Comparison of ENCODE assay signal across 8 cellular contexts in the genomic region with DNA sequence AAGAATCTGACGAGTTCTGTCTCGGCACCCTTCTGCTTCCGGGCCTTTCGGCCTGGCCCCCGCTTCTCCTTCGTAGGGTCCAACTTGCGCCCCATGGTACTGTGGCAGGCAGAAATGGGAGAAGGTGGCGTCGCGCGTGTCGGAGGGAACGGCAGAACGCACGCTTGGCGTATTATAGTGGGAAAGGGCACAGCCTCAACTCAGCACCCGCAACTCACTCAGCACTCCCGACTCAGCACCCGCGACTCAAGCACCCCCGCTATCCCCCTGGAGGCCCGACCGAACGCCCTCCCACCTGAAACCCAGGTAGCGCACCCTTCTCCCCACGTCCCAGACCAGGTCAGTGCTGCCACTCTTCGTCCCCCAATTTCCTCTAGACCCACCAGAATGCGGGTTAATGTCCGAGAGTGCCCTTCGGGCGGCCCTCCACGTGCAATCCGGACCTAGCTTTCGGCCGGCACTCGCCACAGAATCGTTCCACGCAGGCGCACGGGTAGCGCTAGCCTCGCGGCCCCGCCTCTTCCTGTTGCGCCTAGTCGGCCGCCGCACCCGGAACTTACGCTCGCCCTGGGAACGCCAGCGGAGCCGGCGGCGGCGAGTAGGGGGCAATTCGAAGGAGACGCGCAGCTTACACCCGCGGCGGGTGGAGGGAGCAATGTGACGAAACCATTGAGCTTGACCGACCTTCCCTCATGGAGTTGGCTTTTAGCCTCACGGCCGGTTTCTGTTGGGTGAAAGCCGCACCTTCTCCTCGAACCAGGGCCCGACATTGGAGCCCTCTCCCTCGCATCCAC. TPM values are rescaled to one million over a fixed set of nuclear protein-coding genes. Genes with fewer than 3 reads are reported as not detected.
DNase-seq lines count a peak whose midpoint lies in the region; ATAC-seq, FAIRE-seq and TF ChIP-seq lines count a peak whose summit lies in the region.

A gene (minus strand): TSS at position 468 of the 794 bp plus-strand sequence. CDS start 373 bp downstream, at position 95.

- H3K79me2 ChIP-seq in H1 (ENCODE audit: control insufficient read depth in 1 of 2, insufficient read depth in 2 of 2, low read length in 2 of 2) (peaks cover 0 to 24% of the 10 kb centered on the region in 2 experiments; a peak in 2 of 4 replicates), mesendoderm (ENCODE audit: control insufficient read depth, insufficient read depth, low read length) (peaks cover 18% of the 10 kb centered on the region)

- peaks cover 3 to 7% of the 10 kb centered on the region in 2 experiments for H4K20me1 ChIP-seq in H1 (replicated peaks in 1 of 2; ENCODE audit: control insufficient read depth in 1 of 2, insufficient read depth in 2 of 2, low read length in 2 of 2)

- peak; percentile 69 to 79 for TF ChIP-seq POLR2A in H1 (IDR thresholded peaks at IDR 0.05; ENCODE audit: control extremely low read depth in 1 of 2, low read depth in 2 of 2, low read length in 2 of 2)

- DNase-seq in CD8-positive, alpha-beta T cell = peak; percentile 67 to 89 (median 84)
- DNase-seq in HUDEP-2 (lab: John Stamatoyannopoulos, UW; ENCODE audit: unreplicated experiment in 76 of 76) = peak in 73 of 76 experiments; percentile 18 to 90 (median 75)
- peak; percentile 98 for DNase-seq in NT2/D1 (ENCODE audit: low read depth, low spot score)
- peak; percentile 71 to 83 for DNase-seq in activated CD8-positive, alpha-beta memory T cell treated with anti-CD3 and anti-CD28 coated beads for 4 hours (ENCODE audit: low read depth in 2 of 2)
- peak; percentile 58 to 91 for DNase-seq in H1 (ENCODE audit: low read depth in 1 of 2, low spot score in 2 of 2)
- peak; percentile 95 for DNase-seq in mesendoderm
- DNase-seq in stimulated activated CD8-positive, alpha-beta memory T cell treated with anti-CD3 and anti-CD28 coated beads, Interleukin-12 subunit alpha, Interleukin-12 subunit beta, amount 100 ng/mL, for 4 hours (ENCODE audit: low read depth) = peak; percentile 81

- H2BK120ac ChIP-seq in H1 (replicated peaks; ENCODE audit: low read depth, low read length) (no peak within 1 kb of the TSS), mesendoderm (ENCODE audit: low read depth, low read length) (no peak within 1 kb of the TSS)

- H2BK12ac ChIP-seq in H1 (ENCODE audit: low read depth, low read length) = no peak within 1 kb of the TSS

- H3K9ac ChIP-seq in NT2/D1 (ENCODE audit: insufficient read length, low read depth) (peak within 1 kb of the TSS; percentile 98), H1 (replicated peaks in 1 of 4; ENCODE audit: extremely low read depth in 1 of 4, low read depth in 3 of 4, low read length in 3 of 4) (peak within 1 kb of the TSS; percentile 78 to 90 (median 84)), mesendoderm (ENCODE audit: low read length) (peak within 1 kb of the TSS; percentile 100)

- H4K8ac ChIP-seq in H1 (ENCODE audit: extremely low read depth, insufficient read depth, low read length) = peak within 1 kb of the TSS; percentile 94
- H4K8ac ChIP-seq in mesendoderm (ENCODE audit: low read depth, low read length) = no peak within 1 kb of the TSS

- peaks cover 66% of the 10 kb centered on the region for H3K36me3 Mint-ChIP-seq in CD8-positive, alpha-beta T cell

- H3K23me2 ChIP-seq in H1 (ENCODE audit: low read depth, low read length) = peaks cover 4% of the 10 kb centered on the region

- H2BK5ac ChIP-seq in H1 (ENCODE audit: low read depth, low read length) (peak within 1 kb of the TSS; percentile 79), mesendoderm (ENCODE audit: low read length) (peak within 1 kb of the TSS; percentile 76)

- no peak within 1 kb of the TSS for H3K14ac ChIP-seq in H1 (ENCODE audit: insufficient read length)

- 3% methylated on average over 69 of the region's 71 CpGs; no CpG with 5 or more reads in 1 of the 2 experiments for WGBS in H1 (ENCODE audit: extremely low coverage in 1 of 2, insufficient coverage in 1 of 2, insufficient read length in 1 of 2, insufficient replicate concordance in 2 of 2, low coverage in 1 of 2, low lambda C conversion rate in 2 of 2, missing lambda C conversion rate in 1 of 2), 2 experiments
- no CpG with 5 or more reads among the region's 71 CpGs for WGBS in mesendoderm (ENCODE audit: extremely low coverage, insufficient coverage, low lambda C conversion rate)

- peak within 1 kb of the TSS; percentile 84 for H3K4me3 ChIP-seq in CD8-positive, alpha-beta T cell (ENCODE audit: low read depth, low read length)
- H3K4me3 ChIP-seq in NT2/D1 (ENCODE audit: insufficient read length, low read depth) = peak within 1 kb of the TSS; percentile 95
- peak within 1 kb of the TSS; percentile 62 to 93 (median 92) for H3K4me3 ChIP-seq in H1 (ENCODE audit: extremely low read depth in 1 of 4, insufficient read depth in 2 of 4, low read depth in 3 of 4, low read length in 4 of 4)
- H3K4me3 ChIP-seq in mesendoderm (ENCODE audit: low read length) = peak within 1 kb of the TSS; percentile 100

- H3K79me1 ChIP-seq in H1 (ENCODE audit: low read depth, low read length) (no peaks in the 10 kb centered on the region; the same call in 1 of the 2 replicates), mesendoderm (ENCODE audit: low read length) (peaks cover 14% of the 10 kb centered on the region)

- ATAC-seq in CD8-positive, alpha-beta T cell = peak; percentile 91
- ATAC-seq in GM19468 (IDR thresholded peaks at IDR 0.05; ENCODE audit: extremely low read depth, unreplicated experiment) = peak; percentile 44

- no peak within 1 kb of the TSS for H3K4ac ChIP-seq in H1 (replicated peaks; ENCODE audit: insufficient read length, low read depth, low read length)
- no peak within 1 kb of the TSS for H3K4ac ChIP-seq in mesendoderm (ENCODE audit: low read depth, low read length)

- no peak for FAIRE-seq in H1 (lab: Jason Lieb, UNC)

- H3K23ac ChIP-seq in H1 (ENCODE audit: insufficient read length) (no peak within 1 kb of the TSS), mesendoderm (ENCODE audit: low read length) (peak within 1 kb of the TSS; percentile 86)

- H3K27me3 ChIP-seq in CD8-positive, alpha-beta T cell (ENCODE audit: insufficient read depth, low read length) = no peaks in the 10 kb centered on the region
- H3K27me3 ChIP-seq in NT2/D1 (ENCODE audit: insufficient read depth, insufficient read length) (no peaks in the 10 kb centered on the region), H1 (replicated peaks in 1 of 4; ENCODE audit: control insufficient read depth in 3 of 4, extremely low read depth in 1 of 4, insufficient read depth in 3 of 4, low read length in 3 of 4) (no peaks in the 10 kb centered on the region), mesendoderm (ENCODE audit: insufficient read depth, low read length, poor library complexity) (no peaks in the 10 kb centered on the region)

- peak within 1 kb of the TSS; percentile 67 for H3K27ac ChIP-seq in CD8-positive, alpha-beta T cell (ENCODE audit: low read depth, low read length)
- peak within 1 kb of the TSS; percentile 57 for H3K27ac ChIP-seq in H1 (ENCODE audit: low read depth, low read length)
- H3K27ac ChIP-seq in mesendoderm (ENCODE audit: low read depth, low read length) = peak within 1 kb of the TSS; percentile 74

- H4K5ac ChIP-seq in H1 (ENCODE audit: insufficient read length, low read depth, low read length) = peak within 1 kb of the TSS; percentile 95
- no peak within 1 kb of the TSS for H4K5ac ChIP-seq in mesendoderm (ENCODE audit: low read length)

- no peak for TF ChIP-seq RAD21 in H1 (IDR thresholded peaks at IDR 0.05 in 1 of 2, conservative IDR thresholded peaks at IDR 0.05 in 1 of 2; ENCODE audit: low read depth in 2 of 2, low read length in 2 of 2)

- no peaks in the 10 kb centered on the region for H3K9me3 Mint-ChIP-seq in CD8-positive, alpha-beta T cell

- no peaks in the 10 kb centered on the region for H3K27me3 Mint-ChIP-seq in CD8-positive, alpha-beta T cell (ENCODE audit: low read depth)

- H2BK15ac ChIP-seq in H1 (ENCODE audit: low read length) = no peak within 1 kb of the TSS; the same call in 1 of the 2 replicates
- H2BK15ac ChIP-seq in mesendoderm (replicated peaks; ENCODE audit: low read depth) = no peak within 1 kb of the TSS

- POLR2A ChIA-PET in CD8-positive, alpha-beta T cell (lab: Charles Lee) = interaction anchor here (0.8 to 1.6 kb wide), 7 partner anchors 38 to 123 kb away, joined by 3 to 6 read pairs (median 3); a partner anchor contains a TSS
- POLR2A ChIA-PET in H1 (lab: Charles Lee; ENCODE audit: partially characterized antibody) = interaction anchor here (0.6 to 24.2 kb wide), 29 partner anchors 12 to 305 kb away, joined by 3 to 665 read pairs (median 4); a partner anchor contains a TSS

- no peaks in the 10 kb centered on the region for H3K9me3 ChIP-seq in CD8-positive, alpha-beta T cell (ENCODE audit: low read length)
- H3K9me3 ChIP-seq in NT2/D1 (ENCODE audit: insufficient read depth, low read length) = no peaks in the 10 kb centered on the region
- H3K9me3 ChIP-seq in H1 (ENCODE audit: insufficient read depth in 2 of 2, low read depth in 1 of 2, low read length in 1 of 2) = no peaks in the 10 kb centered on the region

- peak within 1 kb of the TSS; percentile 12 for H3K56ac ChIP-seq in H1 (replicated peaks; ENCODE audit: insufficient read length, low read depth, low read length)
- peak within 1 kb of the TSS; percentile 100 for H3K56ac ChIP-seq in mesendoderm (ENCODE audit: low read length)

- H2BK20ac ChIP-seq in H1 (ENCODE audit: low read length) = no peak within 1 kb of the TSS

- peaks cover 53% of the 10 kb centered on the region for H3K4me1 Mint-ChIP-seq in CD8-positive, alpha-beta T cell (ENCODE audit: low read depth)

- peaks cover 28% of the 10 kb centered on the region for H3K36me3 ChIP-seq in CD8-positive, alpha-beta T cell (ENCODE audit: insufficient read depth, low read length)
- peaks cover 82% of the 10 kb centered on the region for H3K36me3 ChIP-seq in NT2/D1 (ENCODE audit: insufficient read depth, insufficient read length, low read length)
- H3K36me3 ChIP-seq in H1 (ENCODE audit: control insufficient read depth in 2 of 4, insufficient read depth in 4 of 4, low read length in 3 of 4) = peaks cover 26 to 49% (median 35%) of the 10 kb centered on the region in 4 experiments
- peaks cover 13% of the 10 kb centered on the region for H3K36me3 ChIP-seq in mesendoderm (ENCODE audit: control insufficient read depth, insufficient read depth, low read length)

- CTCF ChIA-PET in CD8-positive, alpha-beta T cell (lab: Charles Lee) = interaction anchor here (0.7 to 1.7 kb wide), 5 partner anchors 9 to 121 kb away, joined by 3 to 6 read pairs (median 3); a partner anchor contains a TSS
- CTCF ChIA-PET in H1 (lab: Charles Lee; ENCODE audit: partially characterized antibody) = interaction anchor here (0.7 to 24.5 kb wide), 11 partner anchors 9 to 289 kb away, joined by 3 to 462 read pairs (median 4); a partner anchor contains a TSS

- peaks cover 18% of the 10 kb centered on the region for H3K4me1 ChIP-seq in CD8-positive, alpha-beta T cell (ENCODE audit: insufficient read depth, low read length)
- H3K4me1 ChIP-seq in NT2/D1 (ENCODE audit: insufficient read depth, insufficient read length) = peaks cover 11% of the 10 kb centered on the region
- peaks cover 0 to 8% (median 4%) of the 10 kb centered on the region in 4 experiments; a peak in 5 of 7 replicates for H3K4me1 ChIP-seq in H1 (replicated peaks in 1 of 4; ENCODE audit: control insufficient read depth in 3 of 4, insufficient read depth in 4 of 4, low read length in 3 of 4)
- H3K4me1 ChIP-seq in mesendoderm (ENCODE audit: control insufficient read depth, low read depth, low read length) = no peaks in the 10 kb centered on the region

- no peak for TF ChIP-seq CTCF in CD8-positive, alpha-beta T cell (IDR thresholded peaks at IDR 0.05)
- no peak for TF ChIP-seq CTCF in H1 (IDR thresholded peaks at IDR 0.05; ENCODE audit: control extremely low read depth in 1 of 3, insufficient read depth in 1 of 3, low read depth in 1 of 3, low read length in 3 of 3)

- H3K18ac ChIP-seq in H1 (ENCODE audit: extremely low read depth, low read length) (peak within 1 kb of the TSS; percentile 94), mesendoderm (ENCODE audit: low read length) (no peak within 1 kb of the TSS)

- H4K91ac ChIP-seq in H1 (replicated peaks; ENCODE audit: insufficient read length, low read length) = peak within 1 kb of the TSS; percentile 64

- peak within 1 kb of the TSS; percentile 79; the same call in 1 of the 2 replicates for H2AFZ ChIP-seq in H1 (ENCODE audit: low read length)

- H2AK5ac ChIP-seq in H1 (ENCODE audit: low read depth, low read length) (no peak within 1 kb of the TSS), mesendoderm (ENCODE audit: low read length) (peak within 1 kb of the TSS; percentile 74)

- H3K4me2 ChIP-seq in H1 (ENCODE audit: insufficient read depth in 1 of 2, low read depth in 2 of 2, low read length in 2 of 2) (peak within 1 kb of the TSS; percentile 53 to 85), mesendoderm (ENCODE audit: low read length) (peak within 1 kb of the TSS; percentile 66)

- H3K27ac Mint-ChIP-seq in CD8-positive, alpha-beta T cell = peak within 1 kb of the TSS; percentile 99

- peak within 1 kb of the TSS; percentile 100 for H3K4me3 Mint-ChIP-seq in CD8-positive, alpha-beta T cell

- TF ChIP-seq EP300 in H1 (IDR thresholded peaks at IDR 0.05; ENCODE audit: borderline replicate concordance in 1 of 2, low read depth in 2 of 2, low read length in 2 of 2) = 0 out of 3 replicates have a peak, but pooled peaks of 1 of the 2 experiments have one; percentile 46

- intact Hi-C loops in CD8-positive, alpha-beta T cell (cut with DNase I, micrococcal nuclease) = loop anchor here (1.0 to 5.0 kb wide), 8 partner anchors 12 to 259 kb away; a partner anchor contains a TSS

RNA-seq across cellular contexts. Expression of the gene that starts here (rescaled TPM):
- total RNA-seq in CD8-positive, alpha-beta T cell = 10 to 100 TPM; 74.4 to 83.6 TPM
- 82.6 and 85.6 TPM in 2 replicates for total RNA-seq in H1 (2021; fragmentation: NEBNext Ultra II Directional; extraction: Animal tissue kit (Norgen Biotek cat#: 25700))
- polyA plus RNA-seq in H1 (2011; rRNA removed) = 34.4 and 35.4 TPM in 2 replicates
- polyA plus RNA-seq in H1 (2011; cell fraction: cytosol; rRNA removed) = 55.4 TPM
- 191 TPM for polyA plus RNA-seq in H1 (2011; cell fraction: nucleus; rRNA removed)
- polyA plus RNA-seq in H1 (2012, experiment 1 of 2) = 73.4 to 85.0 TPM (median 77.9 TPM) in 4 replicates
- 49.2 TPM for polyA plus RNA-seq in H1 (2012, experiment 2 of 2)
- 63.9 TPM for polyA plus RNA-seq in H1 (2013, experiment 1 of 2)
- 51.3 TPM for polyA plus RNA-seq in H1 (2013, experiment 2 of 2)
- 29.8 and 75.1 TPM in 2 replicates for polyA minus RNA-seq in H1 (2011; rRNA and poly(A)+ RNA removed)
- 26.6 TPM for polyA minus RNA-seq in H1 (2011; cell fraction: cytosol; rRNA and poly(A)+ RNA removed)
- polyA minus RNA-seq in H1 (2011; cell fraction: nucleus; rRNA and poly(A)+ RNA removed) = 45.4 TPM
- polyA plus RNA-seq in mesendoderm (2013, experiment 1 of 2) = 68.0 TPM
- polyA plus RNA-seq in mesendoderm (2013, experiment 2 of 2) = 67.6 TPM

Comparison
In these comparisons a context has a peak if more than half of its experiments do, and no peak if none do; other contexts are left out.
1. Peak in every context shown above with its lines: DNase-seq, ATAC-seq, H3K4me3 ChIP-seq and H3K27ac ChIP-seq.